8 cellular contexts compared by ENCODE assay signal in genomic region chr10:70493660-70494234, GRCh38.
A peak's percentile ranks its signal among the peaks of the same experiment; 100 is the strongest.
DNase-seq lines count a peak whose midpoint lies in the region; ATAC-seq and TF ChIP-seq lines count a peak whose summit lies in the region.

No MANE protein-coding gene starts in this region.

- ATAC-seq in GM21367 (IDR thresholded peaks at IDR 0.05; ENCODE audit: unreplicated experiment): peak; percentile 59
- ATAC-seq in HG03558 (IDR thresholded peaks at IDR 0.05; ENCODE audit: extremely low read depth, unreplicated experiment): peak; percentile 60

- no peak for TF ChIP-seq CTCF in GM10248 (IDR thresholded peaks at IDR 0.05; ENCODE audit: control extremely low read depth, extremely low read depth, low read depth, missing control alignments)

- peaks cover 9 to 19% of the 10 kb centered on the region in 2 donors for H3K4me1 ChIP-seq in duodenal mucosa (ENCODE audit: control insufficient read depth in 1 of 2, insufficient read depth in 2 of 2, low read length in 2 of 2)

- peak overlapping the region in 1 of 2 donors; percentile 15 for H3K4me3 ChIP-seq in duodenal mucosa (ENCODE audit: low read depth in 1 of 2, low read length in 2 of 2)

- DNase-seq in GM10248 (ENCODE audit: extremely low spot score): peak; percentile 76
- no peak for DNase-seq in DMS53 (lab: John Stamatoyannopoulos, UW)
- no peak for DNase-seq in anterior cingulate cortex (lab: John Stamatoyannopoulos, UW)
- DNase-seq in HEK293T (ENCODE audit: extremely low spot score): no peak
- no peak for DNase-seq in NCI-H446 treated with DMSO at 0.1 percent for 48 hours (lab: John Stamatoyannopoulos, UW)

- no peak overlapping the region for H3K9ac ChIP-seq in duodenal mucosa (ENCODE audit: low read depth in 1 of 2, low read length in 2 of 2)

- no peaks in the 10 kb centered on the region for H3K9me3 ChIP-seq in duodenal mucosa (ENCODE audit: control insufficient read depth in 1 of 2, low read length in 2 of 2)

- no peaks in the 10 kb centered on the region for H3K27me3 ChIP-seq in duodenal mucosa (ENCODE audit: control insufficient read depth in 1 of 2, insufficient read depth in 2 of 2, low read length in 2 of 2)

- no peaks in the 10 kb centered on the region for H3K36me3 ChIP-seq in duodenal mucosa (ENCODE audit: control insufficient read depth in 1 of 2, insufficient read depth in 2 of 2, low read length in 2 of 2)

- CTCF ChIA-PET in GM10248 (lab: Yijun Ruan, JAX) (interaction anchor here (1.4 to 4.2 kb wide), 3 partner anchors 33 to 48 kb away, joined by 3 to 12 read pairs (median 5); no protein-coding TSS in a partner anchor), HEK293T (lab: Yijun Ruan, JAX) (no interaction called here)

- peak overlapping the region; percentile 32 for H3K27ac ChIP-seq in duodenal mucosa (ENCODE audit: low read depth, low read length)

- POLR2A ChIA-PET in GM10248 (lab: Yijun Ruan, JAX): interaction anchor here (0.7 kb wide), 1 partner anchor 838 kb away, joined by 3 read pairs; no protein-coding TSS in a partner anchor
- POLR2A ChIA-PET in HEK293T (lab: Yijun Ruan, JAX): no interaction called here

TF ChIP-seq in HEK293T, 16 proteins besides CTCF, POLR2A, EP300 and RAD21:
- TF ChIP-seq SP1 (IDR thresholded peaks at IDR 0.05): no peak
- no peak for TF ChIP-seq NFRKB (IDR thresholded peaks at IDR 0.05)
- no peak for TF ChIP-seq FOXM1 (IDR thresholded peaks at IDR 0.05; ENCODE audit: borderline replicate concordance)
- TF ChIP-seq FOXA1 (IDR thresholded peaks at IDR 0.05): no peak
- TF ChIP-seq HDGF (IDR thresholded peaks at IDR 0.05; ENCODE audit: borderline replicate concordance): no peak
- no peak for TF ChIP-seq ARNT (IDR thresholded peaks at IDR 0.05)
- no peak for TF ChIP-seq ELF4 (IDR thresholded peaks at IDR 0.05)
- no peak for TF ChIP-seq L3MBTL2 (conservative IDR thresholded peaks at IDR 0.05)
- TF ChIP-seq TARDBP (IDR thresholded peaks at IDR 0.05): no peak
- TF ChIP-seq, protein P1, sequence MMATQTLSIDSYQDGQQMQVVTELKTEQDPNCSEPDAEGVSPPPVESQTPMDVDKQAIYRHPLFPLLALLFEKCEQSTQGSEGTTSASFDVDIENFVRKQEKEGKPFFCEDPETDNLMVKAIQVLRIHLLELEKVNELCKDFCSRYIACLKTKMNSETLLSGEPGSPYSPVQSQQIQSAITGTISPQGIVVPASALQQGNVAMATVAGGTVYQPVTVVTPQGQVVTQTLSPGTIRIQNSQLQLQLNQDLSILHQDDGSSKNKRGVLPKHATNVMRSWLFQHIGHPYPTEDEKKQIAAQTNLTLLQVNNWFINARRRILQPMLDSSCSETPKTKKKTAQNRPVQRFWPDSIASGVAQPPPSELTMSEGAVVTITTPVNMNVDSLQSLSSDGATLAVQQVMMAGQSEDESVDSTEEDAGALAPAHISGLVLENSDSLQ (IDR thresholded peaks at IDR 0.05): no peak
- no peak for TF ChIP-seq FOXK2 (IDR thresholded peaks at IDR 0.05)
- no peak for TF ChIP-seq LEF1 (IDR thresholded peaks at IDR 0.05; ENCODE audit: borderline replicate concordance)
- no peak for TF ChIP-seq SUZ12 (IDR thresholded peaks at IDR 0.05)
- TF ChIP-seq CTBP1 (IDR thresholded peaks at IDR 0.05; ENCODE audit: borderline replicate concordance): no peak
- no peak for TF ChIP-seq ZNF384 (IDR thresholded peaks at IDR 0.05)
- no peak for TF ChIP-seq BHLHE40 (IDR thresholded peaks at IDR 0.05; ENCODE audit: borderline replicate concordance)
